9 cellular contexts compared by ENCODE assay signal in the genomic region with DNA sequence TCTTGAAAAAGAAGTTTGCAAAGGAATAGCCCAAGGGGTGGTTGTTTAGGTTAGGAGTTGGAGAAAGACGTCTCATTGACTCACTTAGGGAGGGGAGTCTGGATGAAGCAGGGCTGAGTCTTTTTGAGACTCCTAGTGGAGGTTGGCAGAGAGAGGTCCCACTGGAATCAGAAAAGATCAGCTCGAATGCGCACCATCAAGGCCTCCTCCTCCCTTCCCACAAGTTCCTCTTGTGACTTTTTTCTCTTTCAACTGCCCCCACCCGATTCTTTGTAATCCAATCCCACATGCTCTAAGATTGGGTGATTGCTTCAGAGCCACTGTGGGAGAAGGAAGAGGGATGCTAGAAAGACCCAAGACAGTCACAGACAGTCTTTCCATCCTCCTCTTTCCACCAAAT. TPM values are rescaled to one million over a fixed set of nuclear protein-coding genes. Genes with fewer than 3 reads are reported as not detected.
DNase-seq lines count a peak whose midpoint lies in the region; ATAC-seq and TF ChIP-seq lines count a peak whose summit lies in the region.
"Had no signal": no experiment of that assay in that cellular context is flagged by ENCODE, and none has a peak within 500 bp of the region (broad histone marks: within the 10 kb centered on the region; RNA-seq: fewer than 3 reads in every experiment).

No MANE protein-coding gene starts in this region.

- intact Hi-C loops in ovary (cut with DNase I): no loop called here

- no peak for ATAC-seq in T-cell (replicated peaks in 1 of 4)
- no peak for ATAC-seq in HG02852 (IDR thresholded peaks at IDR 0.05; ENCODE audit: unreplicated experiment)
- ATAC-seq in HG02973 (IDR thresholded peaks at IDR 0.05; ENCODE audit: unreplicated experiment): no peak

- POLR2A ChIA-PET in T-cell (lab: Charles Lee): interaction anchor here in 1 of 2 donors (0.6 kb wide), 2 partner anchors 12 to 227 kb away, joined by 5 to 8 read pairs; no protein-coding TSS in a partner anchor

- H3K4me1 Mint-ChIP-seq in T-cell: peaks cover 29 to 41% (median 38%) of the 10 kb centered on the region in 3 donors

- H3K4me1 ChIP-seq in ovary (ENCODE audit: insufficient read depth): peaks cover 1% of the 10 kb centered on the region

- no peak for TF ChIP-seq EP300 in ovary (IDR thresholded peaks at IDR 0.05)

- no peaks in the 10 kb centered on the region for H3K27me3 ChIP-seq in ovary

- TF ChIP-seq CTCF in HFF-Myc (IDR thresholded peaks at IDR 0.05; ENCODE audit: low read depth, low read length, missing control alignments) (no peak), ovary (IDR thresholded peaks at IDR 0.05) (no peak)

- CTCF ChIA-PET in T-cell (lab: Charles Lee): interaction anchor here (0.6 to 3.4 kb wide), 8 partner anchors 14 to 57 kb away, joined by 3 to 23 read pairs (median 6); partner anchors contain the start of gene RNASE8 (in 1 of the 2)

- peak overlapping the region; percentile 5 to 84 (median 74) for H3K4me3 Mint-ChIP-seq in T-cell

- WGBS in ovary, 3 donors: 6 to 19% (median 10%) methylated on average over 4 of the region's 4 CpGs

- peak overlapping the region; percentile 83 for H3K4me3 ChIP-seq in HFF-Myc (replicated peaks; ENCODE audit: low read depth, low read length)
- H3K4me3 ChIP-seq in ovary: peak overlapping the region; percentile 91

- H3K27ac ChIP-seq in ovary: peak overlapping the region; percentile 94 to 95

- no peak overlapping the region for H3K27ac Mint-ChIP-seq in T-cell

- TF ChIP-seq POLR2A in ovary (IDR thresholded peaks at IDR 0.05): no peak

- no peaks in the 10 kb centered on the region for H3K9me3 ChIP-seq in ovary

- DNase-seq in HFF-Myc (ENCODE audit: extremely low read depth, low read depth) (no peak), T-cell (no peak), fibroblast of the conjunctiva (ENCODE audit: low read depth) (peak; percentile 88), ovary (peak in 1 of 5 donors; percentile 37), islet precursor cell (no peak)
- DNase-seq in activated effector memory CD4-positive, alpha-beta T cell treated with Interleukin-2 at 50 U/mL for 16 hours: no peak

- no peaks in the 10 kb centered on the region for H3K36me3 Mint-ChIP-seq in T-cell

- H3K36me3 ChIP-seq in ovary: no peaks in the 10 kb centered on the region

- H3K9me3 Mint-ChIP-seq in T-cell: no peaks in the 10 kb centered on the region

- H3K27me3 Mint-ChIP-seq in T-cell: peaks cover 47 to 57% of the 10 kb centered on the region in 2 donors

RNA-seq across cellular contexts. Expression of gene ARHGEF40, which starts 2.0 kb away (rescaled TPM):
- 1 to 10 TPM in 2 of 5 donors, under 1 TPM in 3; 0.39 to 3.3 (median 0.85) TPM for total RNA-seq in T-cell
- 10 to 100 TPM; 31.0 to 98.3 (median 66.1) TPM for total RNA-seq in ovary
- polyA plus RNA-seq in ovary: 10 to 100 TPM; 29.8 to 34.3 TPM

RNA-seq across cellular contexts. Expression of gene RNASE8, which starts 14.5 kb away (rescaled TPM):
- total RNA-seq in T-cell (not detected), ovary (not detected)
- polyA plus RNA-seq in ovary: not detected
- total RNA-seq: subcutaneous adipose tissue had no signal

RNA-seq across cellular contexts. Expression of gene ZNF219, which starts 26.4 kb away (rescaled TPM):
- total RNA-seq in T-cell: 10 to 100 TPM in 1 of 5 donors, 1 to 10 TPM in 4; 7.2 to 12.4 (median 8.1) TPM
- total RNA-seq in ovary: 10 to 100 TPM; 27.7 to 60.9 (median 33.4) TPM
- polyA plus RNA-seq in ovary: 10 to 100 TPM in 1 of 2 donors, 1 to 10 TPM in 1; 4.8 to 31.0 TPM

RNA-seq across cellular contexts. Expression of gene TMEM253, which starts 28.8 kb away (rescaled TPM):
- under 1 TPM in 1 of 5 donors, not detected in 4; 0.49 TPM for total RNA-seq in T-cell
- 1 to 10 TPM in 2 of 7 donors, under 1 TPM in 5; 0.24 to 1.3 (median 0.56) TPM for total RNA-seq in ovary
- under 1 TPM; 0.40 to 0.98 TPM for polyA plus RNA-seq in ovary

RNA-seq across cellular contexts. Expression of gene RNASE7, which starts 29.9 kb away (rescaled TPM):
- total RNA-seq in T-cell (not detected), ovary (not detected)
- polyA plus RNA-seq in ovary: not detected
- total RNA-seq: subcutaneous adipose tissue had no signal

Comparison
In these comparisons a context has a peak if more than half of its experiments do, and no peak if none do; other contexts are left out.
1. RNA of gene ARHGEF40, which starts 2.0 kb away (total RNA-seq): 31.0 to 98.3 TPM in ovary; 0.39 to 3.3 TPM in T-cell; every median in the first group is over 4 times any median in the second.